17 cellular contexts compared by ENCODE assay signal in the genomic region with DNA sequence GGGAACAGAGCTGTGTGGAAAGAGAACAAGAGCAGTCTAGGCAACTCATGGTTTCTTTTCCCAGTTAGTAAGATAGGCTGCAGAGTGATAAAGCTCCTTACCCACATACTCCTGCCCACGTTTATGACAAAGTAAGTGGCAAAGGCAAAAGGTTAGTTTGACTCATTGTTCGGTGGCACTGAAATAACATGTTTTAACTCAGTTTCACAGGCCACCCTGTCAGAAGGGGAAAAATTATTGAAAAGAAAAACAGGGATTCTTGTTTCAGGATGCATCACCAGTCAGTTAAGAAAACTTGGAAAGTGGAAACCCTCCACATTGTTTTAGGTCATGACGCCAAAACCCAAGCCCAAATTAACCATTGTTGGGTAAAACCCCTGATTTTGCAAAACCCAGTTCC. TPM values are rescaled to one million over a fixed set of nuclear protein-coding genes. Genes with fewer than 3 reads are reported as not detected.
DNase-seq lines count a peak whose midpoint lies in the region; FAIRE-seq and TF ChIP-seq lines count a peak whose summit lies in the region.
"Had no signal": no experiment of that assay in that cellular context is flagged by ENCODE, and none has a peak within 500 bp of the region (broad histone marks: within the 10 kb centered on the region; RNA-seq: fewer than 3 reads in every experiment).

No MANE protein-coding gene starts in this region.

- 25% methylated on average over 3 of the region's 3 CpGs for WGBS in SK-N-SH (ENCODE audit: low lambda C conversion rate)

- H3F3A ChIP-seq in SK-N-SH (replicated peaks; ENCODE audit: insufficient read depth) = peaks cover 20% of the 10 kb centered on the region

- CTCF ChIA-PET in SK-N-SH (lab: Yijun Ruan, JAX) = interaction anchor here (0.8 kb wide), 1 partner anchor 22 kb away, joined by 3 read pairs; the partner anchor contains the start of gene DAB2

- POLR2A ChIA-PET in SK-N-SH (lab: Yijun Ruan, JAX) = no interaction called here

- no peaks in the 10 kb centered on the region for H3K79me2 ChIP-seq in SK-N-SH (ENCODE audit: insufficient read depth)

- no peaks in the 10 kb centered on the region for H3K36me3 ChIP-seq in SK-N-SH (replicated peaks in 1 of 2; ENCODE audit: control insufficient read depth in 1 of 2, insufficient read depth in 2 of 2, low read length in 1 of 2)
- H3K36me3 ChIP-seq: left lung, spleen had no signal

- TF ChIP-seq CTCF in SK-N-SH (IDR thresholded peaks at IDR 0.05) (no peak), fibroblast of mammary gland (conservative IDR thresholded peaks at IDR 0.05; ENCODE audit: control insufficient read depth, insufficient read depth, low read depth, low read length) (no peak)

- H3K4me3 ChIP-seq in SK-N-SH (ENCODE audit: low read depth in 2 of 2, low read length in 1 of 2) (no peak overlapping the region), fibroblast of mammary gland (ENCODE audit: control insufficient read depth, low read depth, low read length) (no peak overlapping the region)
- H3K4me3 ChIP-seq: left lung, spleen had no signal

- no peak overlapping the region for H3K9ac ChIP-seq in SK-N-SH

- no peaks in the 10 kb centered on the region for H3K9me2 ChIP-seq in SK-N-SH

- H3K4me1 ChIP-seq in SK-N-SH (ENCODE audit: control insufficient read depth in 1 of 2, insufficient read depth in 2 of 2, low read depth in 1 of 2, low read length in 1 of 2) = peaks cover 0 to 5% of the 10 kb centered on the region in 2 experiments; a peak in 2 of 4 replicates
- H3K4me1 ChIP-seq: left lung had no signal

- H4K20me1 ChIP-seq in SK-N-SH (ENCODE audit: insufficient read depth) = no peaks in the 10 kb centered on the region

- peak; percentile 100 for FAIRE-seq in H54 (lab: Jason Lieb, UNC)

- TF ChIP-seq POLR2A in H54 (IDR thresholded peaks at IDR 0.05; ENCODE audit: low read depth, low read length) (no peak), erythroblast (IDR thresholded peaks at IDR 0.05; ENCODE audit: low read length) (no peak)

- no peaks in the 10 kb centered on the region for H3K9me3 ChIP-seq in SK-N-SH
- H3K9me3 ChIP-seq: left lung, spleen had no signal

- 0 out of 4 replicates have a peak, but pooled peaks of 1 of the 2 experiments have one; percentile 10 for TF ChIP-seq EP300 in SK-N-SH (IDR thresholded peaks at IDR 0.05; ENCODE audit: borderline replicate concordance in 1 of 2, low read depth in 1 of 2, low read length in 1 of 2)

- DNase-seq in H54 (ENCODE audit: insufficient read length, low spot score) = peak; percentile 25
- DNase-seq in SK-N-SH = no peak
- peak; percentile 75 for DNase-seq in fibroblast of mammary gland (ENCODE audit: low read depth)
- peak; percentile 69 for DNase-seq in renal cortical epithelial cell (ENCODE audit: low read depth)
- DNase-seq in erythroblast (lab: John Stamatoyannopoulos, UW) = no peak
- DNase-seq in HUDEP-2 (lab: John Stamatoyannopoulos, UW; ENCODE audit: unreplicated experiment in 76 of 76) = no peak
- DNase-seq in NCI-H146 (lab: John Stamatoyannopoulos, UW) = no peak
- DNase-seq in activated naive CD4-positive, alpha-beta T cell (lab: John Stamatoyannopoulos, UW) = no peak
- DNase-seq: activated CD4-positive, alpha-beta T cell treated with anti-CD3 and anti-CD28 coated beads, Interleukin-2, amount 50 U/mL, for 48 hours; AML-193; amniotic stem cell; left lung; NCI-H1694; NCI-H82; SIG-M5; spleen; stimulated activated CD4-positive, alpha-beta T cell treated with anti-CD3 and anti-CD28 coated beads, Interleukin-4, amount 100 ng/mL, for 24 hours had no signal

- H3K27ac ChIP-seq in SK-N-SH (ENCODE audit: low read depth in 2 of 2, low read length in 1 of 2) = peak overlapping the region in 1 of 2 experiments; percentile 53; a peak in 2 of 4 replicates
- H3K27ac ChIP-seq: left lung, spleen had no signal

- H3K27me3 ChIP-seq in SK-N-SH (ENCODE audit: insufficient read depth) = no peaks in the 10 kb centered on the region
- H3K27me3 ChIP-seq: left lung, spleen had no signal

- TF ChIP-seq RAD21 in SK-N-SH (IDR thresholded peaks at IDR 0.05; ENCODE audit: low read length) = no peak

- H2AFZ ChIP-seq in SK-N-SH (ENCODE audit: low read depth) = no peak overlapping the region

- no peak overlapping the region for H3K4me2 ChIP-seq in SK-N-SH

TF ChIP-seq in SK-N-SH, 30 proteins besides CTCF, POLR2A, EP300 and RAD21:
- no peak for TF ChIP-seq FOXJ3 (CRISPR knock-in tag; IDR thresholded peaks at IDR 0.05)
- no peak for TF ChIP-seq MXI1 (IDR thresholded peaks at IDR 0.05; ENCODE audit: low read depth, low read length)
- TF ChIP-seq PBX3 (IDR thresholded peaks at IDR 0.05) = peak; percentile 51; the same call in 1 of the 2 replicates
- TF ChIP-seq TCF12 (IDR thresholded peaks at IDR 0.05) = peak; percentile 49; the same call in 1 of the 2 replicates
- no peak for TF ChIP-seq FOSL2 (IDR thresholded peaks at IDR 0.05; ENCODE audit: borderline replicate concordance, low read depth)
- no peak for TF ChIP-seq FOXM1 (IDR thresholded peaks at IDR 0.05; ENCODE audit: low read depth)

RNA-seq across cellular contexts. Expression of gene DAB2, which starts 22.3 kb away (rescaled TPM):
- polyA plus RNA-seq in SK-N-SH (2012; rRNA removed) = 23.7 and 39.9 TPM in 2 replicates
- polyA plus RNA-seq in SK-N-SH (2012; cell fraction: cytosol; rRNA removed) = 32.4 and 34.4 TPM in 2 replicates
- 26.5 and 64.3 TPM in 2 replicates for polyA plus RNA-seq in SK-N-SH (2012; cell fraction: nucleus; rRNA removed)
- 14.1 and 117 TPM in 2 replicates for total RNA-seq in renal cortical epithelial cell

Comparison
In these comparisons a context has a peak if more than half of its experiments do, and no peak if none do; other contexts are left out.
1. DNase-seq: peak in H54 (single experiment), fibroblast of mammary gland (single experiment) and renal cortical epithelial cell (single experiment); none in SK-N-SH (single experiment), erythroblast (0 of 2), HUDEP-2 (0 of 76), NCI-H146 (single experiment) and activated naive CD4-positive, alpha-beta T cell (0 of 4).